In genomic region chr14:73886449-73887115, GRCh38 we compare ENCODE assay signal across 8 cellular contexts. TPM values are rescaled to one million over a fixed set of nuclear protein-coding genes. Genes with fewer than 3 reads are reported as not detected.
DNase-seq lines count a peak whose midpoint lies in the region; ATAC-seq and TF ChIP-seq lines count a peak whose summit lies in the region.

Gene ZNF410 (plus strand): TSS chr14:73886859. CDS start chr14:73892176, 5,317 bp downstream.

- DNase-seq in DMS114 treated with DMSO at 0.1 percent for 48 hours (lab: John Stamatoyannopoulos, UW; ENCODE audit: unreplicated experiment), result peak; percentile 85
- peak; percentile 97 for DNase-seq in PC-3
- peak; percentile 95 for DNase-seq in activated T-cell treated with anti-CD3 and anti-CD28 coated beads for 48 hours (ENCODE audit: low read depth)
- peak; percentile 84 for DNase-seq in epithelial cell of prostate (ENCODE audit: low read depth, low spot score)
- peak; percentile 92 for DNase-seq in mucosa of gallbladder (ENCODE audit: low spot score)
- DNase-seq in stimulated activated CD8-positive, alpha-beta memory T cell treated with anti-CD3 and anti-CD28 coated beads, Interleukin-4, amount 100 ng/mL, for 4 hours (ENCODE audit: low read depth in 2 of 2, low spot score in 1 of 2), result peak; percentile 77 to 88

- H3K9me3 ChIP-seq in PC-3 (ENCODE audit: low read length), result no peaks in the 10 kb centered on the region

- H3F3A ChIP-seq in PC-3 (ENCODE audit: low read length, unreplicated experiment), result no peaks in the 10 kb centered on the region

- peaks cover 62% of the 10 kb centered on the region for H3K79me2 ChIP-seq in PC-3 (ENCODE audit: low read length)

- CTCF ChIA-PET in PC-3 (lab: Charles Lee), result no interaction called here

- H3K4me3 ChIP-seq in PC-3 (ENCODE audit: low read length), result peak within 1 kb of the TSS; percentile 83

- no peaks in the 10 kb centered on the region; the same call in 1 of the 2 replicates for H3K36me3 ChIP-seq in PC-3 (ENCODE audit: low read depth, low read length)

- no peak for TF ChIP-seq CTCF in PC-3 (conservative IDR thresholded peaks at IDR 0.05; ENCODE audit: low read depth, low read length)

- no peaks in the 10 kb centered on the region for H3K9me2 ChIP-seq in PC-3 (replicated peaks; ENCODE audit: low read length)

- H3K4me2 ChIP-seq in PC-3 (ENCODE audit: low read length), result peak within 1 kb of the TSS; percentile 90

- H4K20me1 ChIP-seq in PC-3 (ENCODE audit: low read length), result peaks cover 17% of the 10 kb centered on the region

- POLR2A ChIA-PET in PC-3 (lab: Charles Lee; ENCODE audit: unreplicated experiment), result interaction anchor here (0.6 to 1.6 kb wide), 4 partner anchors 35 to 172 kb away, joined by 3 to 11 read pairs (median 4); partner anchors contain the start of genes PNMA1 and PTGR2

- H3K9ac ChIP-seq in PC-3 (ENCODE audit: low read length), result peak within 1 kb of the TSS; percentile 89

- H3K27ac ChIP-seq in PC-3 (ENCODE audit: low read length), result peak within 1 kb of the TSS; percentile 63
- peak within 1 kb of the TSS; percentile 91 for H3K27ac ChIP-seq in epithelial cell of prostate

- no TSS peak for BruUV-seq in PC-3 (replicated peaks; lab: Mats Ljungman, UMichigan)

- no peaks in the 10 kb centered on the region for H3K27me3 ChIP-seq in PC-3 (ENCODE audit: low read length)

- intact Hi-C loops in PC-3 (cut with micrococcal nuclease), result no loop called here

- peak within 1 kb of the TSS; percentile 81 for H2AFZ ChIP-seq in PC-3 (ENCODE audit: low read length)

- TF ChIP-seq RAD21 in Ishikawa (IDR thresholded peaks at IDR 0.05; ENCODE audit: low read depth), result no peak

- ATAC-seq in GM21576 (IDR thresholded peaks at IDR 0.05; ENCODE audit: unreplicated experiment) (peak; percentile 95), PC-3 (peak; percentile 97)

- H3K4me1 ChIP-seq in PC-3 (ENCODE audit: insufficient read depth, low read length), result peaks cover 14% of the 10 kb centered on the region

- peak; percentile 35; the same call in 1 of the 2 replicates for TF ChIP-seq EP300 in Ishikawa (IDR thresholded peaks at IDR 0.05; ENCODE audit: borderline replicate concordance)

TF ChIP-seq in Ishikawa, 13 proteins besides CTCF, POLR2A, EP300 and RAD21:
- TF ChIP-seq ZBTB7A (IDR thresholded peaks at IDR 0.05; ENCODE audit: low read depth) (no peak), EGR1 (IDR thresholded peaks at IDR 0.05) (peak; percentile 94), MAX (IDR thresholded peaks at IDR 0.05) (peak; percentile 90), TCF12 (IDR thresholded peaks at IDR 0.05; ENCODE audit: low read depth) (peak; percentile 50; the same call in 1 of the 2 replicates), YY1 (IDR thresholded peaks at IDR 0.05; ENCODE audit: low read depth) (peak; percentile 25; the same call in 1 of the 2 replicates), CEBPB (IDR thresholded peaks at IDR 0.05) (no peak), FOXM1 (IDR thresholded peaks at IDR 0.05; ENCODE audit: borderline replicate concordance, low read depth) (0 out of 2 replicates have a peak, but pooled peaks have one; percentile 28), REST (IDR thresholded peaks at IDR 0.05; ENCODE audit: low read depth) (no peak), CREB1 (IDR thresholded peaks at IDR 0.05; ENCODE audit: low read depth) (peak; percentile 67), TAF1 (IDR thresholded peaks at IDR 0.05; ENCODE audit: low read depth) (peak; percentile 78), TEAD4 (IDR thresholded peaks at IDR 0.05) (no peak), NFIC (IDR thresholded peaks at IDR 0.05) (peak; percentile 19; the same call in 1 of the 2 replicates), USF1 (IDR thresholded peaks at IDR 0.05) (no peak)

RNA-seq across cellular contexts. Expression of gene ZNF410, which starts in this region (rescaled TPM):
- total RNA-seq in PC-3 (2014; rRNA removed), result 44.9 and 46.8 TPM in 2 replicates
- 39.1 TPM for total RNA-seq in mucosa of gallbladder

Comparison
In these comparisons a context has a peak if more than half of its experiments do, and no peak if none do; other contexts are left out.
1. Peak in every context shown above with its lines: DNase-seq, ATAC-seq, H3K4me3 ChIP-seq and H3K27ac ChIP-seq.